In the genomic region with DNA sequence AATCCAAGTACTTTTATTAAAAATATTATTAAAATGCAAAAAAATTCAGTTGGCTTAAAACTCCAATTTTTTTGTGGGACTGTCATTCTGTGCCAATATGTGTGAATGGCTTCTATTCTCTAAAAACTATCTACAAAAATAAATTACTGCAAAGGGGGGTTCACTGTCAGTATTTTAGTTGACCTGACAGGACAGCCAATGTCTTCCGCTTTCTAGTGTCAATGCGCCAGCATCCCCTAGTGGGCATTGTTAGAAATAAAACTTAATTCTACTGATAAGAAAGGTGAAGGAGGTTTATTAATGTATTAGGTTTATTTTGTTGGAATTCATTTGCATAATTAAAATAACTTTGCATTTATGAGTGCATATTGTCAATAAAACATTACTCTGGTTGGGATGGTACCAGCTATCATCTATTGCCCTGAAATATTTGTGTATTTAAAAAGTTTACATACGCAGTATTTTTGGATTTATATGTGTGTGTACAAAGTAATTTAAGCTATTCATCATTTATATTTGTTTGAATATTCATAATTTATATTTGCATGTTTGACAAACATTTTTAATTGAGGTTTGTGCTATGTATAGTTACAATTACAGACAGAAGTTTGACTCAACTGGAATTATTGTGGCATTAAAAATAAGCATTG, we compare ENCODE assay signal across 9 cellular contexts.
DNase-seq lines count a peak whose midpoint lies in the region; ATAC-seq and TF ChIP-seq lines count a peak whose summit lies in the region.
"Had no signal": no experiment of that assay in that cellular context is flagged by ENCODE, and none has a peak within 500 bp of the region (broad histone marks: within the 10 kb centered on the region; RNA-seq: fewer than 3 reads in every experiment).

No MANE protein-coding gene starts in this region.

- H3K9me3 ChIP-seq in OCI-LY1 (ENCODE audit: low read length) (no peaks in the 10 kb centered on the region), colonic mucosa (no peaks in the 10 kb centered on the region)
- H3K9me3 ChIP-seq: mucosa of descending colon had no signal

- no peaks in the 10 kb centered on the region for H3K9me3 Mint-ChIP-seq in nephron progenitor cell
- H3K9me3 Mint-ChIP-seq: T-cell had no signal

- H3K27me3 Mint-ChIP-seq in nephron progenitor cell (ENCODE audit: low read depth, poor library complexity): no peaks in the 10 kb centered on the region
- H3K27me3 Mint-ChIP-seq: T-cell had no signal

- DNase-seq in EH (ENCODE audit: low read depth) (peak; percentile 20), HFF-Myc (ENCODE audit: extremely low read depth, low read depth) (no peak), colonic mucosa (no peak), nephron progenitor cell (peak; percentile 35), ureter (ENCODE audit: low spot score) (no peak)

- no peaks in the 10 kb centered on the region for H3K79me2 ChIP-seq in OCI-LY1 (ENCODE audit: insufficient read depth, low read length)

- H3K27me3 ChIP-seq in OCI-LY1 (ENCODE audit: insufficient read depth, low read length): no peaks in the 10 kb centered on the region
- H3K27me3 ChIP-seq in colonic mucosa: no peaks in the 10 kb centered on the region

- intact Hi-C loops in colonic mucosa (cut with DNase I): no loop called here

- H3F3A ChIP-seq in OCI-LY1 (ENCODE audit: insufficient read depth, low read length): no peaks in the 10 kb centered on the region

- H3K27ac Mint-ChIP-seq in nephron progenitor cell: no peak overlapping the region
- H3K27ac Mint-ChIP-seq: T-cell had no signal

- TF ChIP-seq CTCF in HFF-Myc (IDR thresholded peaks at IDR 0.05; ENCODE audit: low read depth, low read length, missing control alignments): peak; percentile 67
- peak; percentile 87 for TF ChIP-seq CTCF in OCI-LY1 (IDR thresholded peaks at IDR 0.05; ENCODE audit: low read length)
- TF ChIP-seq CTCF in colonic mucosa (IDR thresholded peaks at IDR 0.05): peak; percentile 34
- peak; percentile 97 for TF ChIP-seq CTCF in nephron progenitor cell (IDR thresholded peaks at IDR 0.05)

- no peak overlapping the region for H3K4me3 ChIP-seq in HFF-Myc (replicated peaks; ENCODE audit: low read depth, low read length)
- no peak overlapping the region for H3K4me3 ChIP-seq in OCI-LY1 (ENCODE audit: low read depth, low read length, poor library complexity, severe bottlenecking)
- no peak overlapping the region for H3K4me3 ChIP-seq in colonic mucosa
- H3K4me3 ChIP-seq: mucosa of descending colon had no signal

- no peaks in the 10 kb centered on the region for H3K9me2 ChIP-seq in OCI-LY1 (ENCODE audit: low read depth, low read length)

- no peaks in the 10 kb centered on the region for H3K36me3 ChIP-seq in OCI-LY1 (ENCODE audit: insufficient read depth, low read length)
- no peaks in the 10 kb centered on the region for H3K36me3 ChIP-seq in colonic mucosa

- H3K4me1 Mint-ChIP-seq in nephron progenitor cell: peaks cover 4% of the 10 kb centered on the region

- ATAC-seq in HG03095 (IDR thresholded peaks at IDR 0.05; ENCODE audit: unreplicated experiment): no peak
- ATAC-seq: mucosa of descending colon, T-cell had no signal

- H3K9ac ChIP-seq in OCI-LY1 (ENCODE audit: low read length): no peak overlapping the region
- no peak overlapping the region for H3K9ac ChIP-seq in colonic mucosa (ENCODE audit: low read depth in 2 of 2, low read length in 2 of 2)

- H3K27ac ChIP-seq in OCI-LY1 (ENCODE audit: low read depth, low read length, poor library complexity, severe bottlenecking) (no peak overlapping the region), colonic mucosa (no peak overlapping the region)

- H3K4me2 ChIP-seq in OCI-LY1 (ENCODE audit: low read length): no peak overlapping the region

- H3K4me3 Mint-ChIP-seq in nephron progenitor cell: no peak overlapping the region
- H3K4me3 Mint-ChIP-seq: T-cell had no signal

- no peaks in the 10 kb centered on the region for H3K36me3 Mint-ChIP-seq in nephron progenitor cell (ENCODE audit: low read depth)
- H3K36me3 Mint-ChIP-seq: T-cell had no signal

- H4K20me1 ChIP-seq in OCI-LY1 (ENCODE audit: insufficient read depth, low read length): no peaks in the 10 kb centered on the region

- H3K4me1 ChIP-seq in OCI-LY1 (ENCODE audit: insufficient read depth, low read length, severe bottlenecking): no peaks in the 10 kb centered on the region
- no peaks in the 10 kb centered on the region for H3K4me1 ChIP-seq in colonic mucosa

- no peak overlapping the region for H2AFZ ChIP-seq in OCI-LY1 (ENCODE audit: low read length)

Comparison
In these comparisons a context has a peak if more than half of its experiments do, and no peak if none do; other contexts are left out.
1. DNase-seq: peak in EH (single experiment) and nephron progenitor cell (single experiment); none in HFF-Myc (single experiment), colonic mucosa (single experiment) and ureter (single experiment).
2. CTCF ChIP-seq: peak in every context shown above with its lines; median percentile 97 in nephron progenitor cell; 87 in OCI-LY1; 67 in HFF-Myc; 34 in colonic mucosa.